ENCODE assay signal across 20 cellular contexts in the genomic region with DNA sequence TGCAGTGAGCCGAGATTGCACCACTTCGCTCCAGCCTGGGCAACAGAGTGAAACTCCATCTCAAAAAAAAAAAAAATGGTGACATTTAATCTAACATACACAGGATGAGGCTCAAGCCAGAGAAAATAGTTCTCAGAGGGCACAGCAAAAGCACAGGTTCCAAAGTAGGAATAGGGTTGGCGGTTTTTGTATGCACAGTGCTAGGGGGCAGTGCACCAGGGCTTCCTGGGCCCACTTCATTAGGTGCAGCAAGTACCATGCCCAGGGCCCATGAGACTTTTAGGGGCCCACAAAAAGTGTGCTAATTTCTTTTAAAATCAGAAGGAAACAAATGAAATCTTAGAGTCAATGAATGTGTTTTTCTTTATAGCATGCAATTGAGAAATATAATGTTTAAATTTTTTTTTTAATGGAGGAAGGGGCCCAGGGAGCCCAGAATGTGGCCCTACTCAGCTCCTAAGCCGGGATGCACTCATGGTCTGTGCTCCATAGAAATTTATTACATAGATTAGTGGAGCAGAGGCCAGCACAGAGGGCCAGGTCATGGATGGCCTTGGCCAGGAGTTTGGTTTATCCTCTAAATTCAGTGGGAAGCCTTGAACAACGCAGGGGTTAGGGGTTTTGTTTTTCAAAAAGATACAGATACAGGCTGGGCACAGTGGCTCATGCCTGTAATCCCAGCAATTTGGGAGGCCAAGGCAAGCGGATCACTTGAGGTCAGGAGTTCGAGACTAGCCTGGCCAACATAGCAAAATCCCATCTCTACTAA. TPM values are rescaled to one million over a fixed set of nuclear protein-coding genes. Genes with fewer than 3 reads are reported as not detected.
"Had no signal": no experiment of that assay in that cellular context is flagged by ENCODE, and none has a peak within 500 bp of the region (broad histone marks: within the 10 kb centered on the region; RNA-seq: fewer than 3 reads in every experiment).

No MANE protein-coding gene starts in this region.

- H3K36me3 ChIP-seq: gastrocnemius medialis, lower lobe of right lung, prostate gland, right atrium auricular region, stomach, thyroid gland, vagina had no signal

- H3K27me3 ChIP-seq: gastrocnemius medialis, right atrium auricular region, stomach, thyroid gland, vagina had no signal

- H3K4me1 ChIP-seq: prostate gland had no signal

- H3K9me3 ChIP-seq: gastrocnemius medialis, lower lobe of right lung, prostate gland, right atrium auricular region, stomach, thyroid gland, vagina had no signal

- H3K27ac Mint-ChIP-seq: stimulated activated effector memory CD8-positive, alpha-beta T cell treated with anti-CD3 and anti-CD28 coated beads, Interleukin-12 subunit alpha, Interleukin-12 subunit beta, amount 100 ng/mL, for 72 hours had no signal

- H3K27ac ChIP-seq: coronary artery, gastrocnemius medialis, lower lobe of right lung, prostate gland, right atrium auricular region, stomach, thyroid gland, vagina had no signal

- H3K4me3 ChIP-seq: coronary artery, gastrocnemius medialis, lower lobe of right lung, prostate gland, right atrium auricular region, stomach, thyroid gland, vagina had no signal

- H3K36me3 Mint-ChIP-seq: naive thymus-derived CD8-positive, alpha-beta T cell; stimulated activated effector memory CD8-positive, alpha-beta T cell treated with anti-CD3 and anti-CD28 coated beads, Interleukin-12 subunit alpha, Interleukin-12 subunit beta, amount 100 ng/mL, for 72 hours had no signal

- H3K9me3 Mint-ChIP-seq: naive thymus-derived CD8-positive, alpha-beta T cell; stimulated activated effector memory CD8-positive, alpha-beta T cell treated with anti-CD3 and anti-CD28 coated beads, Interleukin-12 subunit alpha, Interleukin-12 subunit beta, amount 100 ng/mL, for 72 hours had no signal

- DNase-seq: dermis blood vessel endothelial cell; effector memory CD4-positive, alpha-beta T cell; gastrocnemius medialis; head of caudate nucleus; left ventricle myocardium superior; lower lobe of right lung; naive thymus-derived CD8-positive, alpha-beta T cell; stimulated activated CD4-positive, alpha-beta T cell treated with anti-CD3 and anti-CD28 coated beads, Interleukin-2, amount 100 ng/mL, for 24 hours; stimulated activated CD4-positive, alpha-beta T cell treated with anti-CD3 and anti-CD28 coated beads, Interleukin-4, amount 100 ng/mL, for 24 hours; stimulated activated naive CD4-positive, alpha-beta T cell treated with Interleukin-2 at 50 U/mL for 16 hours; stomach; thyroid gland; trophoblast cell had no signal

- ATAC-seq: gastrocnemius medialis; left ventricle myocardium superior; lower lobe of right lung; naive thymus-derived CD8-positive, alpha-beta T cell; sciatic nerve; stimulated activated effector memory CD8-positive, alpha-beta T cell treated with anti-CD3 and anti-CD28 coated beads, Interleukin-12 subunit alpha, Interleukin-12 subunit beta, amount 100 ng/mL, for 72 hours had no signal

RNA-seq across cellular contexts. Expression of a gene that starts 2.3 kb away (rescaled TPM):
- total RNA-seq: osteocyte had no signal
